Comparison of ENCODE assay signal across 23 cellular contexts in genomic region chr2:216873573-216873972, GRCh38. TPM values are rescaled to one million over a fixed set of nuclear protein-coding genes. Genes with fewer than 3 reads are reported as not detected.
"Had no signal": no experiment of that assay in that cellular context is flagged by ENCODE, and none has a peak within 500 bp of the region (broad histone marks: within the 10 kb centered on the region; RNA-seq: fewer than 3 reads in every experiment).

No MANE protein-coding gene starts in this region.

- H3K27me3 ChIP-seq: ascending aorta, breast epithelium, heart left ventricle, neutrophil, pancreas, tibial artery had no signal

- DNase-seq: activated CD4-positive, alpha-beta T cell treated with anti-CD3 and anti-CD28 coated beads, Interleukin-2, amount 10 ng/mL, durations not matched to agents 7 days and 5 days; activated CD8-positive, alpha-beta T cell treated with anti-CD3 and anti-CD28 coated beads, Interleukin-2, amount 10 ng/mL, durations not matched to agents 7 days and 5 days; activated gamma-delta T cell; cerebellar nuclear complex; cortex of kidney; effector CD4-positive, alpha-beta T cell; heart left ventricle; kidney; left ventricle myocardium inferior; mesenchymal stem cell; pancreas; stimulated activated CD4-positive, alpha-beta T cell treated with anti-CD3 and anti-CD28 coated beads, Interleukin-4, amount 100 ng/mL, for 24 hours; stimulated activated naive CD4-positive, alpha-beta T cell; tibial artery had no signal

- H3K4me1 ChIP-seq: ascending aorta, breast epithelium, heart left ventricle, left ventricle myocardium inferior, pancreas, tibial artery had no signal

- H3K4me2 ChIP-seq: smooth muscle cell had no signal

- H3K4me3 ChIP-seq: ascending aorta, breast epithelium, heart left ventricle, left ventricle myocardium inferior, pancreas, smooth muscle cell, tibial artery had no signal

- H3K36me3 ChIP-seq: ascending aorta, breast epithelium, heart left ventricle, left ventricle myocardium inferior, neutrophil, pancreas, tibial artery had no signal

- ATAC-seq: activated CD4-positive, CD25-positive, alpha-beta regulatory T cell treated with anti-CD3 and anti-CD28 coated beads, Interleukin-2, amount 50 U/mL, for 24 hours; activated CD8-positive, alpha-beta T cell treated with anti-CD3 and anti-CD28 coated beads, Interleukin-2, amount 10 ng/mL, durations not matched to agents 7 days and 5 days; heart left ventricle; natural killer cell treated with Interleukin-12 subunit alpha and Interleukin-12 subunit beta and Interleukin-15 and Interleukin-18, amount 100 ng/mL, for 72 hours; pancreas; sciatic nerve had no signal

- H3K27ac ChIP-seq: ascending aorta, breast epithelium, heart left ventricle, left ventricle myocardium inferior, neutrophil, pancreas, tibial artery had no signal

RNA-seq across cellular contexts. Expression of gene TNP1, which starts 13.7 kb away (rescaled TPM):
- polyA plus RNA-seq: adipose tissue, esophagus, heart left ventricle, pancreas, smooth muscle cell had no signal
